8 cellular contexts compared by ENCODE assay signal in genomic region chr2:30232801-30233130, GRCh38. TPM values are rescaled to one million over a fixed set of nuclear protein-coding genes. Genes with fewer than 3 reads are reported as not detected.
A peak's percentile ranks its signal among the peaks of the same experiment; 100 is the strongest.
DNase-seq lines count a peak whose midpoint lies in the region; ATAC-seq and TF ChIP-seq lines count a peak whose summit lies in the region.

No MANE protein-coding gene starts in this region.

- peak overlapping the region; percentile 79 for H3K4me3 ChIP-seq in GM08714 (ENCODE audit: low read length)
- H3K4me3 ChIP-seq in OCI-LY7 (ENCODE audit: low read depth, low read length, poor library complexity, severe bottlenecking), result peak overlapping the region; percentile 67
- peak overlapping the region; percentile 58 to 85 for H3K4me3 ChIP-seq in muscle layer of duodenum (ENCODE audit: low read depth in 1 of 2, low read length in 2 of 2)

- peaks cover 56% of the 10 kb centered on the region for H3K36me3 Mint-ChIP-seq in central memory CD8-positive, alpha-beta T cell (ENCODE audit: insufficient read depth)

- no peaks in the 10 kb centered on the region for H3K27me3 Mint-ChIP-seq in central memory CD8-positive, alpha-beta T cell

- no peaks in the 10 kb centered on the region for H3K27me3 ChIP-seq in muscle layer of duodenum (ENCODE audit: low read depth, low read length)

- H3K4me1 Mint-ChIP-seq in central memory CD8-positive, alpha-beta T cell, result peaks cover 63% of the 10 kb centered on the region

- H3K4me3 Mint-ChIP-seq in central memory CD8-positive, alpha-beta T cell, result peak overlapping the region; percentile 84

- peaks cover 21% of the 10 kb centered on the region for H3K4me1 ChIP-seq in OCI-LY7 (ENCODE audit: insufficient read depth, low read length, poor library complexity, severe bottlenecking)
- H3K4me1 ChIP-seq in muscle layer of duodenum (ENCODE audit: control insufficient read depth in 1 of 2, insufficient read depth in 2 of 2, low read length in 2 of 2), result peaks cover 10 to 43% of the 10 kb centered on the region in 2 donors

- H3K79me2 ChIP-seq in OCI-LY7 (ENCODE audit: insufficient read depth, low read depth, low read length), result no peaks in the 10 kb centered on the region

- intact Hi-C loops in OCI-LY7 (cut with micrococcal nuclease; ENCODE audit: unreplicated experiment), result no loop called here

- CTCF ChIA-PET in OCI-LY7 (lab: Charles Lee; ENCODE audit: unreplicated experiment), result interaction anchor here (2.3 kb wide), 1 partner anchor 102 kb away, joined by 9 read pairs; no protein-coding TSS in a partner anchor

- H3K27ac ChIP-seq in OCI-LY7 (ENCODE audit: low read depth, low read length, poor library complexity, severe bottlenecking) (no peak overlapping the region), muscle layer of duodenum (ENCODE audit: low read length) (peak overlapping the region; percentile 61)

- TF ChIP-seq CTCF in OCI-LY7 (conservative IDR thresholded peaks at IDR 0.05; ENCODE audit: low read length), result no peak

- no TSS peak for BruUV-seq in OCI-LY7 (replicated peaks; lab: Mats Ljungman, UMichigan)

- H4K20me1 ChIP-seq in OCI-LY7 (ENCODE audit: insufficient read depth, low read length), result no peaks in the 10 kb centered on the region

- no peak overlapping the region for H2AFZ ChIP-seq in OCI-LY7 (ENCODE audit: low read length)

- H3K4me2 ChIP-seq in OCI-LY7 (ENCODE audit: low read length), result peak overlapping the region; percentile 81; the same call in 1 of the 2 replicates

- no peaks in the 10 kb centered on the region for H3K9me3 Mint-ChIP-seq in central memory CD8-positive, alpha-beta T cell

- no peaks in the 10 kb centered on the region for H3K36me3 ChIP-seq in OCI-LY7 (ENCODE audit: insufficient read depth, low read length)
- peaks cover 0 to 10% of the 10 kb centered on the region in 2 donors for H3K36me3 ChIP-seq in muscle layer of duodenum (ENCODE audit: control insufficient read depth in 1 of 2, insufficient read depth in 2 of 2, low read length in 2 of 2)

- no peak for DNase-seq in OCI-LY7 (ENCODE audit: low spot score)
- peak in 1 of 2 donors; percentile 35 for DNase-seq in central memory CD8-positive, alpha-beta T cell (ENCODE audit: low spot score in 2 of 2)
- DNase-seq in cerebellar cortex (ENCODE audit: low spot score), result no peak
- no peak for DNase-seq in NCI-H2227 treated with DMSO at 0.1 percent for 48 hours (lab: John Stamatoyannopoulos, UW)

- POLR2A ChIA-PET in OCI-LY7 (lab: Charles Lee), result interaction anchor here (0.5 kb wide), 1 partner anchor 421 kb away, joined by 5 read pairs; no protein-coding TSS in a partner anchor

- H3K27ac Mint-ChIP-seq in central memory CD8-positive, alpha-beta T cell (ENCODE audit: low read depth), result peak overlapping the region; percentile 83

- peak; percentile 8 for ATAC-seq in central memory CD8-positive, alpha-beta T cell (replicated peaks; ENCODE audit: extremely low read depth, poor library complexity, severe bottlenecking)
- ATAC-seq in GM18873 (IDR thresholded peaks at IDR 0.05; ENCODE audit: low FRiP score, unreplicated experiment) (no peak), GM18517 (IDR thresholded peaks at IDR 0.05; ENCODE audit: unreplicated experiment) (no peak)

- no peaks in the 10 kb centered on the region for H3K9me2 ChIP-seq in OCI-LY7 (ENCODE audit: insufficient read depth, low read length)

- no peaks in the 10 kb centered on the region for H3K9me3 ChIP-seq in OCI-LY7 (ENCODE audit: low read length)
- no peaks in the 10 kb centered on the region for H3K9me3 ChIP-seq in muscle layer of duodenum (ENCODE audit: control insufficient read depth in 1 of 2, low read length in 2 of 2)

RNA-seq across cellular contexts. Expression of gene LBH, which starts 1.4 kb away (rescaled TPM):
- total RNA-seq in OCI-LY7 (2014; rRNA removed; shearing (Covaris generic)), result 0.75 and 3.7 TPM in 2 replicates
- 3.0 and 3.8 TPM in 2 replicates for total RNA-seq in OCI-LY7 (2022)
